8 cellular contexts compared by ENCODE assay signal in the genomic region with DNA sequence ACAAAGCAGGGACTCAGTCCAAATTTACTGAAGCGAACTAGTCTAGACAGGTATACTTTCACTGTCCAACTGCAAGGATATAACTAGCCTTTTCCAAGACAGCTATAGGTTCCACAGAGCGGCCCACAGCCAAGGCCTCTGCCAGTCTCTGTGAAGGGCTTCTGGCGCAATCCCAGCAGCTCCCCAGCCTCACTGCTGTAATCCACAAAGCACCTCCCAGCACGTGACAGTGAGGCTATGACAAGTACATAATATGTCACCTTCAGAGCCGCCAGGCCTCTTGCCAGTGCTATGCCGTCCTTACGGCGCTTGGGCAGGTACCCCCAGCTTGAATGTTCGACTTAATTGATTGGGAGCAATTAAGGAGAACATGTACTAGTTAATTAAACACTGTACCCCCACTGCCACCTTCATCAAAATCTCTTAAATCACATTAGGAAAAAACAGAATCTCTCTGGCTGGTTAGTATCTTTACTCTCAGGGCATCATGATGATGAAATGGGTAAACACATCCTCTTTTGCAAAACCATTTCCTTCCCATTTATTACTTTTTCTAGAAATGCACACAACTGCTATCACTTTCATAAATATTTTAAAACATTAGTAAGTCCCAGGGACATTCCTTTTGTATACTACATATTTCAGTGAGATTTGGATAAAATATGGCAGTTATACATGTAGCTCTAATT.
A peak's percentile ranks its signal among the peaks of the same experiment; 100 is the strongest.
DNase-seq lines count a peak whose midpoint lies in the region; ATAC-seq and TF ChIP-seq lines count a peak whose summit lies in the region.

No MANE protein-coding gene starts in this region.

- H3K4me3 ChIP-seq in esophagus squamous epithelium = no peak overlapping the region
- H3K4me3 ChIP-seq in retinal pigment epithelial cell (ENCODE audit: low read length) = no peak overlapping the region

- TF ChIP-seq CTCF in esophagus squamous epithelium (IDR thresholded peaks at IDR 0.05) = no peak
- no peak for TF ChIP-seq CTCF in retinal pigment epithelial cell (conservative IDR thresholded peaks at IDR 0.05; ENCODE audit: low read depth, low read length)

- peaks cover 6 to 44% (median 13%) of the 10 kb centered on the region in 3 donors for H3K4me1 ChIP-seq in esophagus squamous epithelium

- no peak for TF ChIP-seq POLR2A in esophagus squamous epithelium (IDR thresholded peaks at IDR 0.05)

- no peaks in the 10 kb centered on the region for H3K36me3 ChIP-seq in esophagus squamous epithelium

- ATAC-seq in GM18868 (IDR thresholded peaks at IDR 0.05; ENCODE audit: unreplicated experiment) (peak; percentile 74), GM21528 (IDR thresholded peaks at IDR 0.05; ENCODE audit: low FRiP score, unreplicated experiment) (no peak)

- H3K27ac ChIP-seq in esophagus squamous epithelium = peak overlapping the region in 3 of 4 donors; percentile 30 to 40 (median 37)

- 32 to 66% methylated on average over 6 to 9 of the region's 9 CpGs for WGBS in esophagus squamous epithelium, 2 donors

- DNase-seq in NOMO-1 (lab: John Stamatoyannopoulos, UW; ENCODE audit: unreplicated experiment in 2 of 2) (peak; percentile 94 to 98), esophagus squamous epithelium (lab: John Stamatoyannopoulos, UW) (no peak), retinal pigment epithelial cell (ENCODE audit: low read depth) (peak; percentile 74), epidermal melanocyte (ENCODE audit: insufficient read length, low spot score) (no peak), hypothalamus (lab: John Stamatoyannopoulos, UW) (no peak), NCI-H510A (lab: John Stamatoyannopoulos, UW) (no peak)

- H3K27me3 ChIP-seq in esophagus squamous epithelium = no peaks in the 10 kb centered on the region

- no peaks in the 10 kb centered on the region for H3K9me3 ChIP-seq in esophagus squamous epithelium

- intact Hi-C loops in esophagus squamous epithelium (cut with DNase I) = no loop called here

Comparison
In these comparisons a context has a peak if more than half of its experiments do, and no peak if none do; other contexts are left out.
1. DNase-seq: peak in NOMO-1 (2 of 2) and retinal pigment epithelial cell (single experiment); none in esophagus squamous epithelium (single experiment), epidermal melanocyte (single experiment), hypothalamus (0 of 51) and NCI-H510A (single experiment).